9 cellular contexts compared by ENCODE assay signal in the genomic region with DNA sequence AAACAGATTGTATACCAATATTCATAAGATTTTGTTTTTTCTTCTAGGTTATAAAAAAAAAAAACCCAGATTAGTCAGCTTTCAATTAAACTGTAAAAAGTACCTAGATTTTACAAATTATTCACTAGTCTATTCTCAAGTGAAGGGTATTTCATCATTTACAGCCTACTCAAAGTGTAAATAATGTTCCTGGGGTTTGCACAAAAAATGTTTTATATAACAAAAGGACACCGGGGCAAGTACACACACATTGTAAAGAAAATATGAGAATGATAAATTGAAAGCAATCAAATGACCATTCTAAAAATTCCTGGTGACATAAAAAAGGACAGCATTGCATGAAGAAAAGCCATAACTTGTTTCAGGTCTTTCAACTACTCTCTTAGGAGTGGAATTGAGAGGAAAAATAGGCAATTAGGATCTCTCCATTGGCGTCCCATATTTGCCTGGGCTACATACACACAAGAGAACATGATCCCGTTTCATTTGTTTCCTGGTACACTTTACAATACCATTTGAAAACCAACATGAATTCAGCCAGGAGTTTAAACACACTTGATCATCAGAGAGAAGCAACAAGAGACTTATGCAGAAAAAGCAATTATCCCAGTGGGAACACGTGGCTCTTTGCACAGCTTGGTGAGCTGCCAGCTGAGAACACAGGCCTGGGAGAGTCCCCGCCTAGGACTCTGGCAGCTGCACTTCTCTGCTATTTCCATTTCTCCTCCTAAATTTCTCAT.
A peak's percentile ranks its signal among the peaks of the same experiment; 100 is the strongest.
DNase-seq lines count a peak whose midpoint lies in the region; ATAC-seq and TF ChIP-seq lines count a peak whose summit lies in the region.
"Had no signal": no experiment of that assay in that cellular context is flagged by ENCODE, and none has a peak within 500 bp of the region (broad histone marks: within the 10 kb centered on the region; RNA-seq: fewer than 3 reads in every experiment).

No MANE protein-coding gene starts in this region.

- peaks cover 5 to 9% of the 10 kb centered on the region in 2 donors for H3K9me3 Mint-ChIP-seq in activated naive CD4-positive, alpha-beta T cell treated with anti-CD3 and anti-CD28 coated beads, Interleukin-2, amount 50 U/mL, for 72 hours

- intact Hi-C loops in posterior cingulate gyrus (cut with DNase I), result loop anchor here (5.0 kb wide), 1 partner anchor 66 kb away; no protein-coding TSS in a partner anchor

- DNase-seq in EH (ENCODE audit: low read depth) (peak; percentile 47), NCI-H510A (lab: John Stamatoyannopoulos, UW) (peak; percentile 52), fibroblast of mammary gland (ENCODE audit: low read depth) (peak; percentile 67), posterior cingulate gyrus (peak; percentile 63 to 96 (median 81)), ACHN (no peak)
- DNase-seq in activated naive CD4-positive, alpha-beta T cell treated with anti-CD3 and anti-CD28 coated beads, Interleukin-2, amount 50 U/mL, for 72 hours (ENCODE audit: low spot score in 2 of 2), result no peak
- DNase-seq in stimulated activated CD4-positive, alpha-beta T cell treated with anti-CD3 and anti-CD28 coated beads, Interleukin-12 subunit alpha, Interleukin-12 subunit beta, amount 100 ng/mL, for 4 hours, result no peak
- no peak for DNase-seq in central memory CD4-positive, alpha-beta T cell

- no peaks in the 10 kb centered on the region for H3K36me3 Mint-ChIP-seq in activated naive CD4-positive, alpha-beta T cell treated with anti-CD3 and anti-CD28 coated beads, Interleukin-2, amount 50 U/mL, for 72 hours

- no peak for ATAC-seq in activated naive CD4-positive, alpha-beta T cell treated with anti-CD3 and anti-CD28 coated beads, Interleukin-2, amount 50 U/mL, for 72 hours
- ATAC-seq: Panc1 had no signal

- in situ Hi-C loops in ACHN (cut with HindIII; ENCODE audit: low pct_ligation_motif_present, low pct_unique_long_range_greater_than_20kb, low sequenced_read_pairs), result no loop called here

- H3K27ac Mint-ChIP-seq in activated naive CD4-positive, alpha-beta T cell treated with anti-CD3 and anti-CD28 coated beads, Interleukin-2, amount 50 U/mL, for 72 hours, result no peak overlapping the region

- no peak for TF ChIP-seq CTCF in fibroblast of mammary gland (conservative IDR thresholded peaks at IDR 0.05; ENCODE audit: control insufficient read depth, insufficient read depth, low read depth, low read length)

- H3K4me3 ChIP-seq in fibroblast of mammary gland (ENCODE audit: control insufficient read depth, low read depth, low read length), result no peak overlapping the region

Comparison
In these comparisons a context has a peak if more than half of its experiments do, and no peak if none do; other contexts are left out.
1. DNase-seq: peak in EH (single experiment), NCI-H510A (single experiment), fibroblast of mammary gland (single experiment) and posterior cingulate gyrus (10 of 10); none in activated naive CD4-positive, alpha-beta T cell treated with anti-CD3 and anti-CD28 coated beads, Interleukin-2, amount 50 U/mL, for 72 hours (0 of 2), stimulated activated CD4-positive, alpha-beta T cell treated with anti-CD3 and anti-CD28 coated beads, Interleukin-12 subunit alpha, Interleukin-12 subunit beta, amount 100 ng/mL, for 4 hours (single experiment), ACHN (single experiment) and central memory CD4-positive, alpha-beta T cell (single experiment).